In the genomic region with DNA sequence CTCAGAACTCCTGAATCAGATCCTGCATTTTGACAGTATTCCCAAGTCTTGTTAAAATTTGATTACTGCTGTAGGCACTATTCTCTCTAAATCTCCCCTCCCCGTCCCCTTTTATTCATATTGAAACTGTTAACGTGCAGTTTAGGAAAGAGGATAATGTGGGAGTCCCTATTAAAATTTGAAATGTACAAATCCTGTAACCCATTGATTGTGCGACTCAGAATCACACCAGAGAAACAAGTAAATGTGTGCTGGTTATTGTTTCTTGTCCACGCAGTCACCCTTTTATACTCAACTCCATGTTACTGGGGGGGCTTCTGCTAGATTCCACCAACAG, we compare ENCODE assay signal across 8 cellular contexts. TPM values are rescaled to one million over a fixed set of nuclear protein-coding genes. Genes with fewer than 3 reads are reported as not detected.
DNase-seq lines count a peak whose midpoint lies in the region; ATAC-seq and TF ChIP-seq lines count a peak whose summit lies in the region.

No MANE protein-coding gene starts in this region.

- peaks cover 27 to 45% (median 39%) of the 10 kb centered on the region in 3 donors for H3K4me1 Mint-ChIP-seq in T-cell

- H3K27ac ChIP-seq in gastrocnemius medialis, result peak overlapping the region; percentile 89 to 98 (median 96)

- no peak for TF ChIP-seq POLR2A in gastrocnemius medialis (IDR thresholded peaks at IDR 0.05)

- intact Hi-C loops in gastrocnemius medialis (cut with DNase I; ENCODE audit: low total_unique reads), result loop anchor here (2.0 to 10.0 kb wide), 2 partner anchors 80 to 108 kb away; a partner anchor contains a TSS

- CTCF ChIA-PET in T-cell (lab: Charles Lee), result interaction anchor here in 1 of 2 donors (0.6 to 2.3 kb wide), 5 partner anchors 9 to 105 kb away, joined by 3 to 16 read pairs (median 3); a partner anchor contains a TSS

- H3K27ac Mint-ChIP-seq in T-cell, result peak overlapping the region; percentile 96 to 99

- ATAC-seq in T-cell (replicated peaks in 1 of 4) (no peak), gastrocnemius medialis (no peak), HG02798 (IDR thresholded peaks at IDR 0.05; ENCODE audit: poor library complexity, unreplicated experiment) (no peak)

- peaks cover 17 to 27% of the 10 kb centered on the region in 2 donors for H3K4me1 ChIP-seq in gastrocnemius medialis

- in situ Hi-C loops in gastrocnemius medialis (cut with MboI; ENCODE audit: low sequenced_read_pairs in 4 of 4), result no loop called here

- peak overlapping the region; percentile 45 for H3K4me3 ChIP-seq in GM12875 (ENCODE audit: low read depth, low read length)
- H3K4me3 ChIP-seq in fibroblast of pulmonary artery (replicated peaks; ENCODE audit: low read depth, low read length), result peak overlapping the region; percentile 73
- H3K4me3 ChIP-seq in gastrocnemius medialis, result peak overlapping the region; percentile 43 to 99 (median 97)

- no peaks in the 10 kb centered on the region for H3K36me3 ChIP-seq in gastrocnemius medialis

- H3K27me3 Mint-ChIP-seq in T-cell, result no peaks in the 10 kb centered on the region

- H3K9me3 Mint-ChIP-seq in T-cell, result no peaks in the 10 kb centered on the region

- no peak for DNase-seq in T-cell
- no peak for DNase-seq in fibroblast of pulmonary artery (ENCODE audit: low read depth)
- DNase-seq in gastrocnemius medialis, result no peak
- no peak for DNase-seq in cerebellar nuclear complex (lab: John Stamatoyannopoulos, UW)
- no peak for DNase-seq in SHP77 treated with DMSO at 0.1 percent for 48 hours (lab: John Stamatoyannopoulos, UW)
- DNase-seq in activated effector memory CD4-positive, alpha-beta T cell treated with Interleukin-2 at 50 U/mL for 16 hours, result no peak

- peaks cover 7% of the 10 kb centered on the region for H3K36me3 Mint-ChIP-seq in T-cell

- TF ChIP-seq CTCF in GM12875 (IDR thresholded peaks at IDR 0.05; ENCODE audit: borderline replicate concordance, insufficient read depth, low read depth, low read length) (no peak), fibroblast of pulmonary artery (IDR thresholded peaks at IDR 0.05; ENCODE audit: low read length, missing control alignments) (no peak), gastrocnemius medialis (IDR thresholded peaks at IDR 0.05 in 4 of 5, conservative IDR thresholded peaks at IDR 0.05 in 1 of 5) (no peak)

- peak overlapping the region; percentile 96 to 97 (median 96) for H3K4me3 Mint-ChIP-seq in T-cell

- no peaks in the 10 kb centered on the region for H3K27me3 ChIP-seq in gastrocnemius medialis

- POLR2A ChIA-PET in T-cell (lab: Charles Lee), result interaction anchor here in 1 of 2 donors (0.5 to 3.3 kb wide), 7 partner anchors 9 to 306 kb away, joined by 3 to 34 read pairs (median 8); a partner anchor contains a TSS

- no peaks in the 10 kb centered on the region for H3K9me3 ChIP-seq in gastrocnemius medialis

RNA-seq across cellular contexts. Expression of a gene that starts 0.6 kb away (rescaled TPM):
- total RNA-seq in T-cell (10 to 100 TPM; 23.4 to 34.1 (median 25.2) TPM), gastrocnemius medialis (10 to 100 TPM; 22.7 to 33.3 (median 23.2) TPM)

RNA-seq across cellular contexts. Expression of a gene that starts 25.9 kb away (rescaled TPM):
- 1 to 10 TPM; 4.2 to 7.4 (median 6.2) TPM for total RNA-seq in T-cell
- total RNA-seq in gastrocnemius medialis, result 10 to 100 TPM; 16.8 to 29.6 (median 26.4) TPM

RNA-seq across cellular contexts. Expression of a gene that starts 31.2 kb away (rescaled TPM):
- total RNA-seq in T-cell, result 10 to 100 TPM; 41.8 to 68.7 (median 45.4) TPM
- 10 to 100 TPM; 25.0 to 37.2 (median 32.1) TPM for total RNA-seq in gastrocnemius medialis

Comparison
In these comparisons a context has a peak if more than half of its experiments do, and no peak if none do; other contexts are left out.
1. H3K4me3 ChIP-seq: peak in every context shown above with its lines; median percentile 97 in gastrocnemius medialis; 73 in fibroblast of pulmonary artery; 45 in GM12875.